Comparison of ENCODE assay signal across 8 cellular contexts in the genomic region with DNA sequence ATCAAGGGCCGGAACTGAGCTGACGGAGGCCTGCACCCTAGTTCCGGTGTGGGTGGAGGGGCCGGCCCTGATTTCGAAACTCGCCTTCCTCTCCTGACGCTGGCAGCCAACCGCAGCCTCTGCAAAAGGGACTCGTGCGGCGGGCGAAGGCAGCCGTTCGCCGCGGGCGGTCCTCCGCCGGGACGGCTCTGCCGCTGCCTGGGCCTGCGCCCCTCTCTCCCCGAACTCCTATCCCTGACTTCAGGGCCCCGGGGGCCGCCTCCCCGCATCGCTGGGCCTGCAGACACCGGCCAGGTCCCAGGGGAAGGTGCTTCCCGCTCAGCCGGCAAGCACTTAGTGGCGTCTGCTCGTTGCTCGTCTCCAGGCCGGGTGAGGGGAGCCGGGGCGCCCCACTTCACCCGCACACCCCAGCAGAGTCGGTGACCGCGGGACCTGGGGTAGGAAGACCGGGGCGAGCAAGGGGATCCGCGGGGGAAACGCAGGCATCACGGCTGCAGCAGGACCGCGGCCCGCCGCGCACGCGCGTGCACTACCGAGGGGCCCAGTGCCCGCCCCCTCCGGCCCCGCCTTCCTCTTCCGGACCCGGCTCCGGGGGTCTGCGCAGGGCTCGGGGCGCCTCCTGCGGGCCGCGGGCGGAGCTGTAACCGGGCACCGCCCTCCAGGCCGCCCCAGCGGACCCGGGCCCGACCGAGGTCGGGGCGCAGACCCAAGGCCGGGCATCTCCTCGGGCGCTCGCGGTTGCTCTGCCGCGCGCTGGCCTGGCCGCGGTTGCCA. TPM values are rescaled to one million over a fixed set of nuclear protein-coding genes. Genes with fewer than 3 reads are reported as not detected.
A peak's percentile ranks its signal among the peaks of the same experiment; 100 is the strongest.
DNase-seq lines count a peak whose midpoint lies in the region; ATAC-seq and TF ChIP-seq lines count a peak whose summit lies in the region.

No MANE protein-coding gene starts in this region.

- DNase-seq in NCI-H1092 (lab: John Stamatoyannopoulos, UW), result peak; percentile 89
- DNase-seq in left cardiac atrium, result peak; percentile 92
- peak; percentile 85 for DNase-seq in progenitor cell of endocrine pancreas (ENCODE audit: low spot score, unreplicated experiment)
- DNase-seq in ureter (ENCODE audit: low spot score), result peak; percentile 92

- H3K4me1 Mint-ChIP-seq in progenitor cell of endocrine pancreas (ENCODE audit: low read depth), result peaks cover 12% of the 10 kb centered on the region

- H3K9me2 ChIP-seq in SU-DHL-6 (replicated peaks; ENCODE audit: insufficient read depth, low read length), result no peaks in the 10 kb centered on the region

- H3K4me2 ChIP-seq in SU-DHL-6 (ENCODE audit: low read depth, low read length, poor library complexity, severe bottlenecking), result peak overlapping the region; percentile 79

- H2AFZ ChIP-seq in SU-DHL-6 (ENCODE audit: low read depth, low read length, severe bottlenecking), result no peak overlapping the region

- H3K9ac ChIP-seq in SU-DHL-6 (ENCODE audit: low read length), result peak overlapping the region; percentile 97

- H3K4me3 Mint-ChIP-seq in progenitor cell of endocrine pancreas (ENCODE audit: low read depth), result peak overlapping the region; percentile 75

- no peaks in the 10 kb centered on the region for H3K27me3 Mint-ChIP-seq in progenitor cell of endocrine pancreas

- intact Hi-C loops in left cardiac atrium (cut with DNase I), result no loop called here

- H3K27me3 ChIP-seq in SU-DHL-6 (ENCODE audit: low read length), result no peaks in the 10 kb centered on the region

- 0 to 1% (median 0%) methylated on average over 53 to 87 of the region's 87 CpGs for WGBS in adipose tissue, 3 donors

- H3K9me3 Mint-ChIP-seq in progenitor cell of endocrine pancreas (ENCODE audit: low read depth), result no peaks in the 10 kb centered on the region

- H3K36me3 ChIP-seq in SU-DHL-6 (ENCODE audit: low read length), result no peaks in the 10 kb centered on the region

- peaks cover 28% of the 10 kb centered on the region for H3F3A ChIP-seq in SU-DHL-6 (ENCODE audit: insufficient read depth)

- H3K27ac ChIP-seq in SU-DHL-6 (ENCODE audit: low read depth, low read length) (peak overlapping the region; percentile 98), adipose tissue (ENCODE audit: low read depth, low read length) (peak overlapping the region; percentile 94)

- H3K9me3 ChIP-seq in SU-DHL-6 (ENCODE audit: insufficient read depth, low read length), result no peaks in the 10 kb centered on the region

- H3K79me2 ChIP-seq in SU-DHL-6 (ENCODE audit: insufficient read depth, low read length), result peaks cover 7% of the 10 kb centered on the region; the same call in 1 of the 2 replicates

- ATAC-seq in HG02610 (IDR thresholded peaks at IDR 0.05; ENCODE audit: unreplicated experiment) (peak; percentile 60), left cardiac atrium (peak; percentile 86 to 88)

- H3K27ac Mint-ChIP-seq in progenitor cell of endocrine pancreas, result peak overlapping the region; percentile 95

- TF ChIP-seq CTCF in GM12873 (IDR thresholded peaks at IDR 0.05; ENCODE audit: insufficient read depth, low read depth, low read length, missing control alignments) (peak; percentile 44), SU-DHL-6 (IDR thresholded peaks at IDR 0.05; ENCODE audit: insufficient read depth, low read length, poor library complexity, severe bottlenecking) (peak; percentile 37), progenitor cell of endocrine pancreas (IDR thresholded peaks at IDR 0.05; ENCODE audit: unreplicated experiment) (peak; percentile 61)

- H3K4me3 ChIP-seq in SU-DHL-6 (ENCODE audit: insufficient read depth, low read length, poor library complexity, severe bottlenecking), result peak overlapping the region; percentile 71

- no peaks in the 10 kb centered on the region for H4K20me1 ChIP-seq in SU-DHL-6 (ENCODE audit: low read depth, low read length)

- H3K36me3 Mint-ChIP-seq in progenitor cell of endocrine pancreas (ENCODE audit: insufficient read depth), result peaks cover 8% of the 10 kb centered on the region

RNA-seq across cellular contexts. Expression of a gene that starts 0.5 kb away (rescaled TPM):
- 10 to 100 TPM; 13.0 to 48.7 (median 23.5) TPM for polyA plus RNA-seq in adipose tissue
- total RNA-seq in left cardiac atrium, result 10 to 100 TPM; 22.1 to 22.6 TPM
- total RNA-seq in progenitor cell of endocrine pancreas, result 74.9 and 76.0 TPM in 2 replicates
- 110 TPM for total RNA-seq in ureter

RNA-seq across cellular contexts. Expression of a gene that starts 14.7 kb away (rescaled TPM):
- polyA plus RNA-seq in adipose tissue, result 10 to 100 TPM; 12.3 to 14.8 (median 13.0) TPM
- total RNA-seq in left cardiac atrium (10 to 100 TPM; 18.1 to 22.2 TPM), progenitor cell of endocrine pancreas (48.9 and 56.9 TPM in 2 replicates), ureter (258 TPM)

RNA-seq across cellular contexts. Expression of a gene that starts 22.4 kb away (rescaled TPM):
- polyA plus RNA-seq in adipose tissue, result 10 to 100 TPM; 26.8 to 70.1 (median 50.6) TPM
- 10 to 100 TPM; 51.6 to 52.6 TPM for total RNA-seq in left cardiac atrium
- 52.9 and 53.0 TPM in 2 replicates for total RNA-seq in progenitor cell of endocrine pancreas
- total RNA-seq in ureter, result 75.9 TPM

Comparison
In these comparisons a context has a peak if more than half of its experiments do, and no peak if none do; other contexts are left out.
1. Peak in every context shown above with its lines: DNase-seq, ATAC-seq, H3K4me3 ChIP-seq and H3K27ac ChIP-seq.